1 cellular context compared by ENCODE assay signal in genomic region chr20:50434653-50435396, GRCh38.
TF ChIP-seq lines count a peak whose summit lies in the region.

No MANE protein-coding gene starts in this region.

TF ChIP-seq in HepG2, 621 proteins besides CTCF, POLR2A, EP300 and RAD21 (continued from another document and continues in another):
- TF ChIP-seq HIC2 (CRISPR knock-in tag; IDR thresholded peaks at IDR 0.05; ENCODE audit: low read depth) (no peak), ZNF205 (CRISPR knock-in tag; IDR thresholded peaks at IDR 0.05) (0 out of 2 replicates have a peak, but pooled peaks have one; percentile 40), PAXIP1 (CRISPR knock-in tag; conservative IDR thresholded peaks at IDR 0.05) (peak; percentile 45; the same call in 1 of the 2 replicates), RFX5 (IDR thresholded peaks at IDR 0.05; ENCODE audit: low read depth, low read length) (no peak), ZBED4 (CRISPR knock-in tag; IDR thresholded peaks at IDR 0.05; ENCODE audit: borderline replicate concordance) (peak; percentile 19; the same call in 1 of the 2 replicates), ZNF510 (CRISPR knock-in tag; IDR thresholded peaks at IDR 0.05; ENCODE audit: low read depth) (0 out of 2 replicates have a peak, but pooled peaks have one; percentile 71), FOXP1 (IDR thresholded peaks at IDR 0.05) (no peak), FOXP1 (CRISPR knock-in tag; IDR thresholded peaks at IDR 0.05) (peak; percentile 62; the same call in 1 of the 2 replicates), PATZ1 (CRISPR knock-in tag; IDR thresholded peaks at IDR 0.05) (peak; percentile 86), ZNF552 (CRISPR knock-in tag; IDR thresholded peaks at IDR 0.05; ENCODE audit: borderline replicate concordance) (no peak), ZNF501 (CRISPR knock-in tag; IDR thresholded peaks at IDR 0.05) (peak; percentile 10; the same call in 1 of the 2 replicates), GMEB1 (CRISPR knock-in tag; IDR thresholded peaks at IDR 0.05; ENCODE audit: borderline replicate concordance) (no peak), ZNF281 (CRISPR knock-in tag; IDR thresholded peaks at IDR 0.05; ENCODE audit: borderline replicate concordance) (0 out of 2 replicates have a peak, but pooled peaks have one; percentile 3), ZNF770 (CRISPR knock-in tag; IDR thresholded peaks at IDR 0.05) (peak; percentile 96), SMYD3 (CRISPR knock-in tag; IDR thresholded peaks at IDR 0.05) (0 out of 2 replicates have a peak, but pooled peaks have one; percentile 76), ZBTB3 (CRISPR knock-in tag; IDR thresholded peaks at IDR 0.05; ENCODE audit: borderline replicate concordance, low read depth) (no peak), ZNF543 (CRISPR knock-in tag; IDR thresholded peaks at IDR 0.05) (no peak), ETV5 (CRISPR knock-in tag; IDR thresholded peaks at IDR 0.05; ENCODE audit: borderline replicate concordance) (no peak), MED1 (CRISPR knock-in tag; IDR thresholded peaks at IDR 0.05) (peak; percentile 59), FOXP4 (CRISPR knock-in tag; IDR thresholded peaks at IDR 0.05) (peak; percentile 75), SETDB1 (CRISPR knock-in tag; IDR thresholded peaks at IDR 0.05; ENCODE audit: borderline replicate concordance) (no peak)
